16 cellular contexts compared by ENCODE assay signal in genomic region chr19:14139944-14140343, GRCh38. TPM values are rescaled to one million over a fixed set of nuclear protein-coding genes. Genes with fewer than 3 reads are reported as not detected.
DNase-seq lines count a peak whose midpoint lies in the region; ATAC-seq, FAIRE-seq and TF ChIP-seq lines count a peak whose summit lies in the region.
"Had no signal": no experiment of that assay in that cellular context is flagged by ENCODE, and none has a peak within 500 bp of the region (broad histone marks: within the 10 kb centered on the region; RNA-seq: fewer than 3 reads in every experiment).

No MANE protein-coding gene starts in this region.

- no peak overlapping the region for H3K4me3 ChIP-seq in hepatocyte
- H3K4me3 ChIP-seq: MG63 had no signal

- H3K79me2 ChIP-seq in hepatocyte, result peaks cover 13% of the 10 kb centered on the region

- H3K27ac ChIP-seq in hepatocyte, result no peak overlapping the region

- H3K4me3 Mint-ChIP-seq in central memory CD8-positive, alpha-beta T cell, result no peak overlapping the region
- peak overlapping the region; percentile 69 for H3K4me3 Mint-ChIP-seq in nephron progenitor cell

- ATAC-seq in central memory CD8-positive, alpha-beta T cell (replicated peaks; ENCODE audit: extremely low read depth, poor library complexity, severe bottlenecking), result no peak
- ATAC-seq in HG02840 (IDR thresholded peaks at IDR 0.05; ENCODE audit: low FRiP score, unreplicated experiment), result no peak
- ATAC-seq: Panc1; stimulated activated effector memory CD8-positive, alpha-beta T cell treated with anti-CD3 and anti-CD28 coated beads, Interleukin-12 subunit alpha, Interleukin-12 subunit beta, amount 100 ng/mL, for 72 hours had no signal

- H2AFZ ChIP-seq in hepatocyte, result no peak overlapping the region

- H3K9me3 ChIP-seq in hepatocyte (ENCODE audit: low read depth), result no peaks in the 10 kb centered on the region
- H3K9me3 ChIP-seq: MG63 had no signal

- no peaks in the 10 kb centered on the region for H3K9me3 Mint-ChIP-seq in central memory CD8-positive, alpha-beta T cell
- H3K9me3 Mint-ChIP-seq in nephron progenitor cell, result no peaks in the 10 kb centered on the region
- H3K9me3 Mint-ChIP-seq: stimulated activated effector memory CD8-positive, alpha-beta T cell treated with anti-CD3 and anti-CD28 coated beads, Interleukin-12 subunit alpha, Interleukin-12 subunit beta, amount 100 ng/mL, for 72 hours had no signal

- no peaks in the 10 kb centered on the region for H4K20me1 ChIP-seq in hepatocyte (ENCODE audit: insufficient read depth, poor library complexity, severe bottlenecking)

- H3K4me1 Mint-ChIP-seq in central memory CD8-positive, alpha-beta T cell, result peaks cover 31% of the 10 kb centered on the region
- peaks cover 51% of the 10 kb centered on the region for H3K4me1 Mint-ChIP-seq in nephron progenitor cell

- 68% methylated on average over 9 of the region's 9 CpGs for WGBS in hepatocyte (ENCODE audit: low lambda C conversion rate, missing lambda C conversion rate)

- peaks cover 13% of the 10 kb centered on the region for H3K4me1 ChIP-seq in hepatocyte (ENCODE audit: insufficient read depth)

- H3K27me3 Mint-ChIP-seq in central memory CD8-positive, alpha-beta T cell, result no peaks in the 10 kb centered on the region
- no peaks in the 10 kb centered on the region for H3K27me3 Mint-ChIP-seq in nephron progenitor cell (ENCODE audit: low read depth, poor library complexity)

- H3K36me3 Mint-ChIP-seq in central memory CD8-positive, alpha-beta T cell (ENCODE audit: insufficient read depth), result peaks cover 14% of the 10 kb centered on the region
- no peaks in the 10 kb centered on the region for H3K36me3 Mint-ChIP-seq in nephron progenitor cell (ENCODE audit: low read depth)

- no peaks in the 10 kb centered on the region for H3K9me2 ChIP-seq in hepatocyte (replicated peaks; ENCODE audit: insufficient read depth)

- DNase-seq in D721Med (ENCODE audit: insufficient read length, low spot score) (peak; percentile 74), NCI-H82 treated with DMSO at 0.1 percent for 48 hours (lab: John Stamatoyannopoulos, UW; ENCODE audit: unreplicated experiment) (peak; percentile 100), nephron progenitor cell (no peak), hepatocyte (ENCODE audit: low spot score) (no peak), germinal center (ENCODE audit: low spot score) (no peak), 8988T (no peak)
- no peak for DNase-seq in central memory CD8-positive, alpha-beta T cell (ENCODE audit: low spot score in 2 of 2)
- DNase-seq: activated CD4-positive, alpha-beta T cell treated with anti-CD3 and anti-CD28 coated beads for 4 hours; amniotic stem cell; Calu3; erythroblast; MG63 had no signal

- no peak overlapping the region for H3K4me2 ChIP-seq in hepatocyte

- no peak for TF ChIP-seq CTCF in D721Med (IDR thresholded peaks at IDR 0.05; ENCODE audit: insufficient read depth, missing control alignments)
- no peak for TF ChIP-seq CTCF in nephron progenitor cell (IDR thresholded peaks at IDR 0.05)
- TF ChIP-seq CTCF in hepatocyte (IDR thresholded peaks at IDR 0.05; ENCODE audit: poor library complexity), result no peak

- H3K36me3 ChIP-seq in hepatocyte (replicated peaks; ENCODE audit: insufficient read depth, low read depth), result no peaks in the 10 kb centered on the region
- H3K36me3 ChIP-seq: MG63 had no signal

- H3K27me3 ChIP-seq in hepatocyte, result no peaks in the 10 kb centered on the region
- H3K27me3 ChIP-seq: MG63 had no signal

- FAIRE-seq in D721Med (lab: Jason Lieb, UNC), result peak; percentile 87

- peak overlapping the region; percentile 48 for H3K27ac Mint-ChIP-seq in central memory CD8-positive, alpha-beta T cell (ENCODE audit: low read depth)
- peak overlapping the region; percentile 84 for H3K27ac Mint-ChIP-seq in nephron progenitor cell
- H3K27ac Mint-ChIP-seq: stimulated activated effector memory CD8-positive, alpha-beta T cell treated with anti-CD3 and anti-CD28 coated beads, Interleukin-12 subunit alpha, Interleukin-12 subunit beta, amount 100 ng/mL, for 72 hours had no signal

RNA-seq across cellular contexts. Expression of gene ASF1B, which starts 3.6 kb away (rescaled TPM):
- 5.1 and 7.3 TPM in 2 replicates for total RNA-seq in hepatocyte
- 10.0 and 12.4 TPM in 2 replicates for polyA plus RNA-seq in hepatocyte

RNA-seq across cellular contexts. Expression of gene PRKACA, which starts 22.4 kb away (rescaled TPM):
- total RNA-seq in hepatocyte, result 29.0 and 41.5 TPM in 2 replicates
- polyA plus RNA-seq in hepatocyte, result 12.2 and 13.4 TPM in 2 replicates

RNA-seq across cellular contexts. Expression of gene SAMD1, which starts 49.4 kb away (rescaled TPM):
- total RNA-seq in hepatocyte, result 25.6 and 35.8 TPM in 2 replicates
- 44.8 and 45.6 TPM in 2 replicates for polyA plus RNA-seq in hepatocyte

RNA-seq across cellular contexts. Expression of gene C19orf67, which starts 54.4 kb away (rescaled TPM):
- not detected in 2 replicates for total RNA-seq in hepatocyte
- not detected in 2 replicates for polyA plus RNA-seq in hepatocyte
- total RNA-seq: Calu3, lower leg skin had no signal

Comparison
In these comparisons a context has a peak if more than half of its experiments do, and no peak if none do; other contexts are left out.
1. DNase-seq: peak in D721Med (single experiment) and NCI-H82 treated with DMSO at 0.1 percent for 48 hours (single experiment); none in central memory CD8-positive, alpha-beta T cell (0 of 2), nephron progenitor cell (single experiment), hepatocyte (single experiment), germinal center (single experiment) and 8988T (single experiment).